In genomic region chr18:10524507-10525425, GRCh38 we compare ENCODE assay signal across 8 cellular contexts.
DNase-seq lines count a peak whose midpoint lies in the region; ATAC-seq lines count a peak whose summit lies in the region.

No MANE protein-coding gene starts in this region.

- H3K4me3 ChIP-seq in BLaER1 (peak overlapping the region; percentile 75), mucosa of rectum (ENCODE audit: low read length in 2 of 2) (peak overlapping the region; percentile 87 to 97)

- no peaks in the 10 kb centered on the region for H3K36me3 ChIP-seq in BLaER1
- H3K36me3 ChIP-seq in mucosa of rectum (ENCODE audit: control insufficient read depth in 2 of 2, insufficient read depth in 2 of 2, low read length in 2 of 2) = no peaks in the 10 kb centered on the region

- H3K27me3 ChIP-seq in BLaER1 (no peaks in the 10 kb centered on the region), mucosa of rectum (ENCODE audit: control insufficient read depth in 2 of 2, insufficient read depth in 2 of 2, low read length in 2 of 2) (no peaks in the 10 kb centered on the region)

- no peak overlapping the region for H3K9ac ChIP-seq in BLaER1
- no peak overlapping the region for H3K9ac ChIP-seq in mucosa of rectum (ENCODE audit: low read depth in 1 of 2, low read length in 2 of 2)

- peaks cover 36% of the 10 kb centered on the region for H4K20me1 ChIP-seq in BLaER1

- H3K27ac ChIP-seq in BLaER1 (no peak overlapping the region), mucosa of rectum (ENCODE audit: low read depth in 2 of 2, low read length in 2 of 2) (no peak overlapping the region)

- ATAC-seq in HG02678 (IDR thresholded peaks at IDR 0.05; ENCODE audit: unreplicated experiment) (no peak), HG03439 (IDR thresholded peaks at IDR 0.05; ENCODE audit: unreplicated experiment) (no peak)

- peak overlapping the region; percentile 66 for H3K4me2 ChIP-seq in BLaER1

- DNase-seq in Kasumi-1 (lab: John Stamatoyannopoulos, UW) (peak; percentile 69 to 71), astrocyte of the hippocampus (ENCODE audit: low read depth, low spot score) (peak; percentile 27), DMS114 treated with DMSO at 0.1 percent for 48 hours (lab: John Stamatoyannopoulos, UW; ENCODE audit: unreplicated experiment) (no peak), NCI-H1105 treated with DMSO at 0.1 percent for 48 hours (lab: John Stamatoyannopoulos, UW) (no peak)

- H3K9me3 ChIP-seq in BLaER1 (no peaks in the 10 kb centered on the region), mucosa of rectum (ENCODE audit: control insufficient read depth in 2 of 2, low read length in 2 of 2) (no peaks in the 10 kb centered on the region)

- peaks cover 35% of the 10 kb centered on the region for H3K4me1 ChIP-seq in BLaER1
- H3K4me1 ChIP-seq in mucosa of rectum (ENCODE audit: control insufficient read depth in 2 of 2, insufficient read depth in 2 of 2, low read length in 2 of 2) = peaks cover 7 to 17% of the 10 kb centered on the region in 2 donors

Comparison
In these comparisons a context has a peak if more than half of its experiments do, and no peak if none do; other contexts are left out.
1. DNase-seq: peak in Kasumi-1 (2 of 2) and astrocyte of the hippocampus (single experiment); none in DMS114 treated with DMSO at 0.1 percent for 48 hours (single experiment) and NCI-H1105 treated with DMSO at 0.1 percent for 48 hours (single experiment).